ENCODE assay signal across 20 cellular contexts in the genomic region with DNA sequence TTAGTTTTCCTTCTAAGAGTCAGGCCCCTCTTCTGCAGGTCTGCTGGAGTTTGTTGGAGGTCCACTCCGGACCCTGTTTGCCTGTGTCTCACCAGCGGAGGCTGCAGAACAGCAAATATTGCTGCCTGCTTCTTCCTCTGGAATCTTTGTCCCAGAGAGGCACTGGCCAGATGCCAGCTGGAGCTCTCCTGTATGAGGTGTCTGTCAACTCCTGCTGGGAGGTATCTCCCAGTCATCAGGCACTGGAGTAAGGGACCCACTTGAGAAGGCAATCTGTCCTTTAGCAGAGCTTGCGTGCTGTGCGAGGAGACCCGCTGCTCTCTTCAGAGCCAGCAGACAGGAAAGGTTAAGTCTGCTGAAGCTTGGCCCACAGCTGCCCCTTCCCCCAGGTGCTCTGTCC. TPM values are rescaled to one million over a fixed set of nuclear protein-coding genes. Genes with fewer than 3 reads are reported as not detected.
DNase-seq lines count a peak whose midpoint lies in the region; ATAC-seq and TF ChIP-seq lines count a peak whose summit lies in the region.
"Had no signal": no experiment of that assay in that cellular context is flagged by ENCODE, and none has a peak within 500 bp of the region (broad histone marks: within the 10 kb centered on the region; RNA-seq: fewer than 3 reads in every experiment).

No MANE protein-coding gene starts in this region.

- no peak overlapping the region for H3K4me3 Mint-ChIP-seq in osteocyte (ENCODE audit: unreplicated experiment)
- H3K4me3 Mint-ChIP-seq: CD4-positive, alpha-beta T cell; IgD-negative memory B cell had no signal

- H3K9me3 ChIP-seq in body of pancreas (no peaks in the 10 kb centered on the region), thyroid gland (no peaks in the 10 kb centered on the region)
- H3K9me3 ChIP-seq: Caco-2, HAP-1 had no signal

- peaks cover 3% of the 10 kb centered on the region for H3K9me3 Mint-ChIP-seq in osteocyte (ENCODE audit: unreplicated experiment)

- H3K27ac Mint-ChIP-seq in osteocyte (ENCODE audit: unreplicated experiment): no peak overlapping the region
- H3K27ac Mint-ChIP-seq: CD4-positive, alpha-beta T cell; IgD-negative memory B cell had no signal

- no peaks in the 10 kb centered on the region for H3K27me3 Mint-ChIP-seq in osteocyte (ENCODE audit: unreplicated experiment)
- H3K27me3 Mint-ChIP-seq: CD4-positive, alpha-beta T cell; IgD-negative memory B cell had no signal

- H3K27ac ChIP-seq in body of pancreas (peak overlapping the region in 1 of 4 donors; percentile 44), thyroid gland (no peak overlapping the region)
- H3K27ac ChIP-seq: C4-2B, GM23248 had no signal

- H3K4me1 ChIP-seq in body of pancreas (peaks cover 35% of the 10 kb centered on the region), thyroid gland (no peaks in the 10 kb centered on the region)
- H3K4me1 ChIP-seq: Caco-2, HAP-1 had no signal

- no peak for ATAC-seq in body of pancreas
- ATAC-seq: GM12878, HepG2 had no signal

- no peaks in the 10 kb centered on the region for H3K36me3 Mint-ChIP-seq in osteocyte (ENCODE audit: unreplicated experiment)
- H3K36me3 Mint-ChIP-seq: IgD-negative memory B cell had no signal

- H3K27me3 ChIP-seq in body of pancreas (no peaks in the 10 kb centered on the region), thyroid gland (no peaks in the 10 kb centered on the region)

- no peaks in the 10 kb centered on the region for H3K4me1 Mint-ChIP-seq in osteocyte (ENCODE audit: unreplicated experiment)
- H3K4me1 Mint-ChIP-seq: IgD-negative memory B cell had no signal

- intact Hi-C loops in body of pancreas (cut with DNase I): no loop called here
- intact Hi-C loops in thyroid gland (cut with DNase I): no loop called here

- DNase-seq in NCI-H510A treated with DMSO at 0.1 percent for 48 hours (lab: John Stamatoyannopoulos, UW) (peak; percentile 0), NCI-H510A (lab: John Stamatoyannopoulos, UW) (no peak), NCI-H345 treated with DMSO at 0.1 percent for 48 hours (lab: John Stamatoyannopoulos, UW; ENCODE audit: unreplicated experiment) (peak; percentile 56), body of pancreas (peak in 3 of 4 donors; percentile 39 to 45 (median 43)), osteocyte (ENCODE audit: extremely low spot score, unreplicated experiment) (no peak), thyroid gland (no peak)
- DNase-seq: ACHN; Caco-2; CD4-positive, alpha-beta T cell; DMS153; DND-41; EL; GM23248 had no signal

- no peak overlapping the region for H3K4me3 ChIP-seq in body of pancreas
- no peak overlapping the region for H3K4me3 ChIP-seq in thyroid gland (replicated peaks in 1 of 3)
- H3K4me3 ChIP-seq: GM12878, GM23248, HAP-1 had no signal

- 82% methylated on average over 5 of the region's 5 CpGs for WGBS in body of pancreas, 2 donors
- WGBS in thyroid gland, 2 donors: 26 to 59% methylated on average over 2 to 5 of the region's 5 CpGs

- H3K36me3 ChIP-seq in body of pancreas (replicated peaks in 1 of 2; ENCODE audit: insufficient read depth in 1 of 2, low read depth in 2 of 2): no peaks in the 10 kb centered on the region
- no peaks in the 10 kb centered on the region for H3K36me3 ChIP-seq in thyroid gland
- H3K36me3 ChIP-seq: HAP-1 had no signal

- TF ChIP-seq CTCF in body of pancreas (IDR thresholded peaks at IDR 0.05) (no peak), osteocyte (IDR thresholded peaks at IDR 0.05) (no peak), thyroid gland (IDR thresholded peaks at IDR 0.05) (no peak)

- TF ChIP-seq POLR2A in body of pancreas (IDR thresholded peaks at IDR 0.05): no peak
- no peak for TF ChIP-seq POLR2A in thyroid gland (IDR thresholded peaks at IDR 0.05)

RNA-seq across cellular contexts. Expression of a gene that starts 4.8 kb away (rescaled TPM):
- total RNA-seq in body of pancreas (over 10,000 TPM in 1 of 2 donors, 1,000 to 10,000 TPM in 1; 4,279 to 15,911 TPM), osteocyte (not detected in 2 replicates), thyroid gland (not detected)
- total RNA-seq: Caco-2; CD4-positive, alpha-beta T cell; G401; GM23248; H4; HepG2 had no signal

RNA-seq across cellular contexts. Expression of a gene that starts 37.3 kb away (rescaled TPM):
- total RNA-seq in body of pancreas: over 10,000 TPM; 14,523 to 48,012 TPM
- total RNA-seq in osteocyte: not detected in 2 replicates
- not detected for total RNA-seq in thyroid gland
- total RNA-seq: CD4-positive, alpha-beta T cell; G401; GM23248; HepG2 had no signal

RNA-seq across cellular contexts. Expression of a gene that starts 57.5 kb away (rescaled TPM):
- total RNA-seq in body of pancreas (100 to 1,000 TPM; 171 to 673 TPM), osteocyte (not detected in 2 replicates), thyroid gland (not detected)
- total RNA-seq: Caco-2; CD4-positive, alpha-beta T cell; G401; GM23248; H4; HepG2 had no signal

Comparison
In these comparisons a context has a peak if more than half of its experiments do, and no peak if none do; other contexts are left out.
1. DNase-seq: peak in NCI-H510A treated with DMSO at 0.1 percent for 48 hours (single experiment), NCI-H345 treated with DMSO at 0.1 percent for 48 hours (single experiment) and body of pancreas (3 of 4); none in NCI-H510A (single experiment), osteocyte (single experiment) and thyroid gland (0 of 2).
2. RNA of a gene that starts 4.8 kb away (total RNA-seq): 4,279 to 15,911 TPM in body of pancreas; not detected in osteocyte and not detected in thyroid gland; every median in the first group is over 1,000 times any median in the second.
3. RNA of a gene that starts 37.3 kb away (total RNA-seq): 14,523 to 48,012 TPM in body of pancreas; not detected in osteocyte and not detected in thyroid gland; every median in the first group is over 1,000 times any median in the second.
4. RNA of a gene that starts 57.5 kb away (total RNA-seq): 171 to 673 TPM in body of pancreas; not detected in osteocyte and not detected in thyroid gland; every median in the first group is over 100 times any median in the second.